Comparison of ENCODE assay signal across 8 cellular contexts in genomic region chr18:50193796-50194622, GRCh38. TPM values are rescaled to one million over a fixed set of nuclear protein-coding genes. Genes with fewer than 3 reads are reported as not detected.
DNase-seq lines count a peak whose midpoint lies in the region; ATAC-seq and TF ChIP-seq lines count a peak whose summit lies in the region.

No MANE protein-coding gene starts in this region.

- no TSS peak for BruUV-seq in HCT116 (replicated peaks; lab: Mats Ljungman, UMichigan)

- H3K36me3 ChIP-seq in BLaER1 treated with 17β-estradiol and CSF1 and Interleukin-3, amounts not matched to agents 10 nM and 100 nM, result no peaks in the 10 kb centered on the region
- H3K36me3 ChIP-seq in HCT116 (ENCODE audit: control insufficient read depth in 1 of 2, insufficient read depth in 2 of 2, low read length in 2 of 2) (no peaks in the 10 kb centered on the region), body of pancreas (replicated peaks in 1 of 2; ENCODE audit: insufficient read depth in 1 of 2, low read depth in 2 of 2) (no peaks in the 10 kb centered on the region)

- WGBS in body of pancreas, 2 donors, result 1% methylated on average over 22 to 67 of the region's 68 CpGs

- peak overlapping the region; percentile 48 to 68 (median 56) for H3K4me3 ChIP-seq in BLaER1 treated with 17β-estradiol and CSF1 and Interleukin-3, amounts not matched to agents 10 nM and 100 nM
- H3K4me3 ChIP-seq in HCT116 (replicated peaks in 1 of 2; ENCODE audit: low read depth in 1 of 2, low read length in 2 of 2) (peak overlapping the region; percentile 65 to 71), body of pancreas (peak overlapping the region; percentile 46 to 65)

- H3K4me1 Mint-ChIP-seq in mesothelial cell of epicardium, result peaks cover 15% of the 10 kb centered on the region
- H3K4me1 Mint-ChIP-seq in activated CD4-positive, alpha-beta T cell treated with anti-CD3 and anti-CD28 coated beads, Interleukin-2, amount 10 ng/mL, durations not matched to agents 7 days and 5 days, result peaks cover 13% of the 10 kb centered on the region

- peaks cover 0 to 9% (median 0%) of the 10 kb centered on the region in 10 experiments; a peak in 2 of 20 replicates for H3K4me1 ChIP-seq in BLaER1 treated with 17β-estradiol and CSF1 and Interleukin-3, amounts not matched to agents 10 nM and 100 nM
- H3K4me1 ChIP-seq in HCT116 (ENCODE audit: control insufficient read depth in 1 of 2, insufficient read depth in 2 of 2, low read length in 2 of 2), result peaks cover 6 to 21% of the 10 kb centered on the region in 2 experiments; a peak in 1 of 4 replicates
- H3K4me1 ChIP-seq in body of pancreas, result peaks cover 23% of the 10 kb centered on the region

- H3K27me3 ChIP-seq in BLaER1 treated with 17β-estradiol and CSF1 and Interleukin-3, amounts not matched to agents 10 nM and 100 nM, result peaks cover 53 to 74% (median 65%) of the 10 kb centered on the region in 11 experiments
- H3K27me3 ChIP-seq in HCT116 (ENCODE audit: insufficient read depth, low read length), result no peaks in the 10 kb centered on the region
- no peaks in the 10 kb centered on the region for H3K27me3 ChIP-seq in body of pancreas

- peaks cover 79% of the 10 kb centered on the region for H3K27me3 Mint-ChIP-seq in mesothelial cell of epicardium (ENCODE audit: low read depth)
- peaks cover 66% of the 10 kb centered on the region for H3K27me3 Mint-ChIP-seq in activated CD4-positive, alpha-beta T cell treated with anti-CD3 and anti-CD28 coated beads, Interleukin-2, amount 10 ng/mL, durations not matched to agents 7 days and 5 days

- H3K9me3 Mint-ChIP-seq in mesothelial cell of epicardium, result no peaks in the 10 kb centered on the region
- no peaks in the 10 kb centered on the region for H3K9me3 Mint-ChIP-seq in activated CD4-positive, alpha-beta T cell treated with anti-CD3 and anti-CD28 coated beads, Interleukin-2, amount 10 ng/mL, durations not matched to agents 7 days and 5 days

- TF ChIP-seq POLR2A in HCT116 (IDR thresholded peaks at IDR 0.05; ENCODE audit: borderline replicate concordance, extremely low read depth, insufficient read depth, insufficient read length), result no peak
- peak in 1 of 3 donors; percentile 1 for TF ChIP-seq POLR2A in body of pancreas (IDR thresholded peaks at IDR 0.05)

- peak overlapping the region; percentile 70 for H3K4me3 Mint-ChIP-seq in mesothelial cell of epicardium
- no peak overlapping the region for H3K4me3 Mint-ChIP-seq in activated CD4-positive, alpha-beta T cell treated with anti-CD3 and anti-CD28 coated beads, Interleukin-2, amount 10 ng/mL, durations not matched to agents 7 days and 5 days

- intact Hi-C loops in HCT116 (cut with micrococcal nuclease) (no loop called here), body of pancreas (cut with DNase I) (no loop called here)

- no peak for TF ChIP-seq RAD21 in HCT116 (IDR thresholded peaks at IDR 0.05; ENCODE audit: low read depth)

- no peak for DNase-seq in HCT116 (ENCODE audit: low read depth, low spot score)
- DNase-seq in body of pancreas, result peak; percentile 11 to 34 (median 30)
- DNase-seq in mesothelial cell of epicardium (ENCODE audit: low spot score in 2 of 2, unreplicated experiment in 2 of 2), result peak in 1 of 2 experiments; percentile 53
- no peak for DNase-seq in NCI-H226
- no peak for DNase-seq in activated CD4-positive, alpha-beta T cell treated with anti-CD3 and anti-CD28 coated beads, Interleukin-2, amount 10 ng/mL, durations not matched to agents 7 days and 5 days
- no peak for DNase-seq in activated CD4-positive, alpha-beta T cell treated with anti-CD3 and anti-CD28 coated beads for 4 hours

- no peak overlapping the region for H3K27ac ChIP-seq in BLaER1 treated with 17β-estradiol and CSF1 and Interleukin-3, amounts not matched to agents 10 nM and 100 nM
- H3K27ac ChIP-seq in HCT116 (ENCODE audit: low read depth, low read length) (peak overlapping the region; percentile 55; the same call in 1 of the 2 replicates), body of pancreas (peak overlapping the region; percentile 17 to 89 (median 87))

- RAD21 ChIA-PET in HCT116 (lab: Charles Lee; ENCODE audit: low non-redundant PET in 1 of 2, low total read pairs in 2 of 2, uncharacterized antibody in 2 of 2, unreplicated experiment in 2 of 2), result interaction anchor here in 1 of 2 experiments (0.9 kb wide), 1 partner anchor 11 kb away, joined by 4 read pairs; no protein-coding TSS in a partner anchor

- H3K9me2 ChIP-seq in HCT116 (ENCODE audit: insufficient read depth), result no peaks in the 10 kb centered on the region

- peaks cover 0 to 5% (median 0%) of the 10 kb centered on the region in 11 experiments; a peak in 1 of 22 replicates for H4K20me1 ChIP-seq in BLaER1 treated with 17β-estradiol and CSF1 and Interleukin-3, amounts not matched to agents 10 nM and 100 nM
- no peaks in the 10 kb centered on the region for H4K20me1 ChIP-seq in HCT116 (ENCODE audit: insufficient read depth)

- H3K9me3 ChIP-seq in BLaER1 treated with 17β-estradiol and CSF1 and Interleukin-3, amounts not matched to agents 10 nM and 100 nM (replicated peaks in 1 of 11), result peaks cover 17 to 38% (median 27%) of the 10 kb centered on the region in 11 experiments; a peak in 21 of 22 replicates
- H3K9me3 ChIP-seq in HCT116 (ENCODE audit: control insufficient read depth in 1 of 2, insufficient read depth in 1 of 2, low read depth in 1 of 2, low read length in 2 of 2) (no peaks in the 10 kb centered on the region), body of pancreas (no peaks in the 10 kb centered on the region)

- H3K9ac ChIP-seq in BLaER1 treated with 17β-estradiol and CSF1 and Interleukin-3, amounts not matched to agents 10 nM and 100 nM, result no peak overlapping the region; a peak in 1 of 22 replicates
- H3K9ac ChIP-seq in HCT116 (ENCODE audit: low read length), result peak overlapping the region; percentile 64

- peak overlapping the region; percentile 36 for H3K27ac Mint-ChIP-seq in mesothelial cell of epicardium
- H3K27ac Mint-ChIP-seq in activated CD4-positive, alpha-beta T cell treated with anti-CD3 and anti-CD28 coated beads, Interleukin-2, amount 10 ng/mL, durations not matched to agents 7 days and 5 days, result no peak overlapping the region

- no peak overlapping the region for H2AFZ ChIP-seq in HCT116 (ENCODE audit: low read depth, low read length, poor library complexity, severe bottlenecking)

- peak; percentile 28 for ATAC-seq in HCT116
- ATAC-seq in body of pancreas, result peak; percentile 4
- no peak for ATAC-seq in GM21381 (IDR thresholded peaks at IDR 0.05; ENCODE audit: unreplicated experiment)

- TF ChIP-seq CTCF in HCT116 (IDR thresholded peaks at IDR 0.05 in 2 of 3, conservative IDR thresholded peaks at IDR 0.05 in 1 of 3; ENCODE audit: borderline replicate concordance in 1 of 3, insufficient read depth in 1 of 3, low read depth in 2 of 3, low read length in 2 of 3) (no peak), body of pancreas (IDR thresholded peaks at IDR 0.05) (no peak), mesothelial cell of epicardium (IDR thresholded peaks at IDR 0.05; ENCODE audit: unreplicated experiment) (no peak)

- CTCF ChIA-PET in HCT116 (lab: Charles Lee), result interaction anchor here (0.6 to 3.1 kb wide), 6 partner anchors 10 to 332 kb away, joined by 3 to 20 read pairs (median 5); no protein-coding TSS in a partner anchor
- CTCF ChIA-PET in activated CD4-positive, alpha-beta T cell treated with anti-CD3 and anti-CD28 coated beads, Interleukin-2, amount 10 ng/mL, durations not matched to agents 7 days and 5 days (lab: Charles Lee), result interaction anchor here (1.2 to 1.7 kb wide), 3 partner anchors 10 to 164 kb away, joined by 3 to 6 read pairs (median 4); no protein-coding TSS in a partner anchor

- POLR2A ChIA-PET in HCT116 (lab: Charles Lee), result no interaction called here
- POLR2A ChIA-PET in activated CD4-positive, alpha-beta T cell treated with anti-CD3 and anti-CD28 coated beads, Interleukin-2, amount 10 ng/mL, durations not matched to agents 7 days and 5 days (lab: Charles Lee), result no interaction called here

- H3K79me2 ChIP-seq in HCT116 (ENCODE audit: insufficient read depth, low read length), result no peaks in the 10 kb centered on the region

- H3K36me3 Mint-ChIP-seq in mesothelial cell of epicardium, result no peaks in the 10 kb centered on the region
- no peaks in the 10 kb centered on the region for H3K36me3 Mint-ChIP-seq in activated CD4-positive, alpha-beta T cell treated with anti-CD3 and anti-CD28 coated beads, Interleukin-2, amount 10 ng/mL, durations not matched to agents 7 days and 5 days (ENCODE audit: low read depth)

- peak overlapping the region; percentile 68 to 91 (median 77); a peak in 21 of 22 replicates for H3K4me2 ChIP-seq in BLaER1 treated with 17β-estradiol and CSF1 and Interleukin-3, amounts not matched to agents 10 nM and 100 nM
- peak overlapping the region; percentile 91 for H3K4me2 ChIP-seq in HCT116 (ENCODE audit: low read length)

TF ChIP-seq in HCT116, 20 proteins besides CTCF, POLR2A, EP300 and RAD21 (continues in another document):
- TF ChIP-seq SIN3A (IDR thresholded peaks at IDR 0.05; ENCODE audit: low read depth) (no peak), ZNF274 (IDR thresholded peaks at IDR 0.05; ENCODE audit: low read depth, low read length) (no peak), EGR1 (IDR thresholded peaks at IDR 0.05; ENCODE audit: low read depth) (no peak), CBX3 (IDR thresholded peaks at IDR 0.05; ENCODE audit: low read depth) (no peak), SP1 (IDR thresholded peaks at IDR 0.05; ENCODE audit: low read depth) (no peak), FOSL1 (IDR thresholded peaks at IDR 0.05; ENCODE audit: low read depth) (no peak), TCF7L2 (IDR thresholded peaks at IDR 0.05; ENCODE audit: borderline replicate concordance, extremely low read depth, insufficient read depth, insufficient read length) (no peak)
- TF ChIP-seq, protein P1, sequence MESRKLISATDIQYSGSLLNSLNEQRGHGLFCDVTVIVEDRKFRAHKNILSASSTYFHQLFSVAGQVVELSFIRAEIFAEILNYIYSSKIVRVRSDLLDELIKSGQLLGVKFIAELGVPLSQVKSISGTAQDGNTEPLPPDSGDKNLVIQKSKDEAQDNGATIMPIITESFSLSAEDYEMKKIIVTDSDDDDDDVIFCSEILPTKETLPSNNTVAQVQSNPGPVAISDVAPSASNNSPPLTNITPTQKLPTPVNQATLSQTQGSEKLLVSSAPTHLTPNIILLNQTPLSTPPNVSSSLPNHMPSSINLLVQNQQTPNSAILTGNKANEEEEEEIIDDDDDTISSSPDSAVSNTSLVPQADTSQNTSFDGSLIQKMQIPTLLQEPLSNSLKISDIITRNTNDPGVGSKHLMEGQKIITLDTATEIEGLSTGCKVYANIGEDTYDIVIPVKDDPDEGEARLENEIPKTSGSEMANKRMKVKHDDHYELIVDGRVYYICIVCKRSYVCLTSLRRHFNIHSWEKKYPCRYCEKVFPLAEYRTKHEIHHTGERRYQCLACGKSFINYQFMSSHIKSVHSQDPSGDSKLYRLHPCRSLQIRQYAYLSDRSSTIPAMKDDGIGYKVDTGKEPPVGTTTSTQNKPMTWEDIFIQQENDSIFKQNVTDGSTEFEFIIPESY (IDR thresholded peaks at IDR 0.05; ENCODE audit: extremely low read depth, insufficient replicate concordance, low read length), result no peak

RNA-seq across cellular contexts. Expression of gene MYO5B, which starts 0.9 kb away (rescaled TPM):
- total RNA-seq in HCT116 (2021; ENCODE audit: unreplicated experiment) (32.1 TPM), body of pancreas (10 to 100 TPM; 17.1 to 18.2 TPM), mesothelial cell of epicardium (15.1 to 15.6 TPM (median 15.1 TPM) in 3 replicates)
- polyA plus RNA-seq in HCT116 (2012), result 44.8 and 46.9 TPM in 2 replicates
- total RNA-seq in activated CD4-positive, alpha-beta T cell treated with anti-CD3 and anti-CD28 coated beads, Interleukin-2, amount 10 ng/mL, durations not matched to agents 7 days and 5 days, result under 1 TPM in 1 of 2 experiments, not detected in 1; 0.12 TPM

Comparison
In these comparisons a context has a peak if more than half of its experiments do, and no peak if none do; other contexts are left out.
1. H3K27ac ChIP-seq: peak in HCT116 (single experiment) and body of pancreas (4 of 4); none in BLaER1 treated with 17β-estradiol and CSF1 and Interleukin-3, amounts not matched to agents 10 nM and 100 nM (0 of 11).
2. DNase-seq: peak in body of pancreas (4 of 4); none in HCT116 (single experiment), NCI-H226 (single experiment), activated CD4-positive, alpha-beta T cell treated with anti-CD3 and anti-CD28 coated beads, Interleukin-2, amount 10 ng/mL, durations not matched to agents 7 days and 5 days (single experiment) and activated CD4-positive, alpha-beta T cell treated with anti-CD3 and anti-CD28 coated beads for 4 hours (0 of 2).
3. RNA of gene MYO5B, which starts 0.9 kb away (total RNA-seq): 32.1 TPM in HCT116 (single experiment), 17.1 to 18.2 TPM in body of pancreas and 15.1 to 15.6 TPM in mesothelial cell of epicardium; 0.12 TPM in activated CD4-positive, alpha-beta T cell treated with anti-CD3 and anti-CD28 coated beads, Interleukin-2, amount 10 ng/mL, durations not matched to agents 7 days and 5 days; every median in the first group is over 10 times any median in the second.
4. Peak in every context shown above with its lines, with median percentiles within 50 percentile points of each other: H3K4me3 ChIP-seq.